In the genomic region with DNA sequence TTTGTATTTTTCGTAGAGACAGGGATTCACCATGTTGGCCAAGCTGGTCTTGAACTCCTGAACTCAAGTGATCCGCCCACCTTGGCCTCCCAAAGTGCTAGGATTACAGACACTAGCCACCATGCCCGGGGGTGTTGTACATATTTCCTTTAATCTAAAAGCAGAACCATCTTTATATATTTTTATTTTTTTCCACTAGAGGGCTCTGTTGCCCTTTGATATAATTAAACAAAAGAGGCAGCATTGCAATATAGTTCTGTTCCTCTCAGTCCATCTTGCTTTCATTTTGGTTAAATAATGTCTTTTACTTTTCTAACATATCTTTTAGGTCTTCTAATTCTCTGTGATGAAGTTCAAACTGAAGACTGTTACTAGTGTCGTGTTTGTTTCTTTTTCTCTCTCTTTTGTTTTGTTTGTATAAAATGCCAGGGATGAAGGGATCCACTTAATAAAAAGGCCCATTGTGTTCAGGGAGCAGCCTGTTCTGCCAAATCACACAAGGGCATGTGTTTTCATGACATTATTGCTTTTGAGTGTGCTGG, we compare ENCODE assay signal across 8 cellular contexts. TPM values are rescaled to one million over a fixed set of nuclear protein-coding genes. Genes with fewer than 3 reads are reported as not detected.
DNase-seq lines count a peak whose midpoint lies in the region; ATAC-seq and TF ChIP-seq lines count a peak whose summit lies in the region.

No MANE protein-coding gene starts in this region.

- no peaks in the 10 kb centered on the region for H3K27me3 ChIP-seq in CD8-positive, alpha-beta T cell (ENCODE audit: insufficient read depth, low read length)
- no peaks in the 10 kb centered on the region for H3K27me3 ChIP-seq in trophoblast cell (ENCODE audit: insufficient read depth, low read length)

- H3K36me3 Mint-ChIP-seq in CD8-positive, alpha-beta T cell: peaks cover 38% of the 10 kb centered on the region
- peaks cover 31% of the 10 kb centered on the region for H3K36me3 Mint-ChIP-seq in activated T-cell treated with anti-CD3 and anti-CD28 coated beads, Interleukin-2, amount 50 U/mL, for 24 hours (ENCODE audit: low read depth)

- intact Hi-C loops in CD8-positive, alpha-beta T cell (cut with DNase I, micrococcal nuclease): loop anchor here (1.0 to 2.0 kb wide), 3 partner anchors 112 to 1478 kb away; a partner anchor contains a TSS

- H3K79me1 ChIP-seq in trophoblast cell (ENCODE audit: low read length): no peaks in the 10 kb centered on the region

- POLR2A ChIA-PET in CD8-positive, alpha-beta T cell (lab: Charles Lee): no interaction called here

- H3K23ac ChIP-seq in trophoblast cell (ENCODE audit: low read length): no peak overlapping the region

- no peaks in the 10 kb centered on the region for H3K79me2 ChIP-seq in trophoblast cell (ENCODE audit: control insufficient read depth, insufficient read depth, low read length, poor library complexity)

- no peak overlapping the region for H4K8ac ChIP-seq in trophoblast cell (ENCODE audit: low read depth, low read length)

- H2BK5ac ChIP-seq in trophoblast cell (ENCODE audit: low read depth, low read length, poor library complexity): no peak overlapping the region

- H3K4ac ChIP-seq in trophoblast cell (ENCODE audit: low read depth, low read length): no peak overlapping the region

- no peak overlapping the region for H3K14ac ChIP-seq in trophoblast cell (ENCODE audit: low read length)

- peak; percentile 49 for ATAC-seq in CD8-positive, alpha-beta T cell
- ATAC-seq in GM18868 (IDR thresholded peaks at IDR 0.05; ENCODE audit: unreplicated experiment) (peak; percentile 92), HG03175 (IDR thresholded peaks at IDR 0.05; ENCODE audit: unreplicated experiment) (peak; percentile 96)

- H3K4me2 ChIP-seq in trophoblast cell (ENCODE audit: low read length): no peak overlapping the region

- H4K91ac ChIP-seq in trophoblast cell (ENCODE audit: low read depth, low read length): no peak overlapping the region

- H3K27ac ChIP-seq in CD8-positive, alpha-beta T cell (ENCODE audit: low read depth, low read length): no peak overlapping the region
- H3K27ac ChIP-seq in trophoblast cell (ENCODE audit: low read depth, low read length): no peak overlapping the region

- no peaks in the 10 kb centered on the region for H3K27me3 Mint-ChIP-seq in CD8-positive, alpha-beta T cell (ENCODE audit: low read depth)
- H3K27me3 Mint-ChIP-seq in activated T-cell treated with anti-CD3 and anti-CD28 coated beads, Interleukin-2, amount 50 U/mL, for 24 hours: no peaks in the 10 kb centered on the region

- no peaks in the 10 kb centered on the region for H3K9me3 ChIP-seq in CD8-positive, alpha-beta T cell (ENCODE audit: low read length)
- no peaks in the 10 kb centered on the region for H3K9me3 ChIP-seq in trophoblast cell (ENCODE audit: insufficient read depth, low read depth, low read length)

- H2BK12ac ChIP-seq in trophoblast cell (ENCODE audit: low read length): no peak overlapping the region

- H3K4me1 Mint-ChIP-seq in CD8-positive, alpha-beta T cell (ENCODE audit: low read depth): peaks cover 3% of the 10 kb centered on the region
- H3K4me1 Mint-ChIP-seq in activated T-cell treated with anti-CD3 and anti-CD28 coated beads, Interleukin-2, amount 50 U/mL, for 24 hours (ENCODE audit: low read depth): peaks cover 7% of the 10 kb centered on the region

- no peaks in the 10 kb centered on the region for H3K36me3 ChIP-seq in CD8-positive, alpha-beta T cell (ENCODE audit: insufficient read depth, low read length)
- peaks cover 0 to 2% of the 10 kb centered on the region in 2 experiments for H3K36me3 ChIP-seq in trophoblast cell (ENCODE audit: control insufficient read depth in 1 of 2, insufficient read depth in 2 of 2, low read length in 2 of 2)

- H3K9me3 Mint-ChIP-seq in CD8-positive, alpha-beta T cell: no peaks in the 10 kb centered on the region
- H3K9me3 Mint-ChIP-seq in activated T-cell treated with anti-CD3 and anti-CD28 coated beads, Interleukin-2, amount 50 U/mL, for 24 hours: no peaks in the 10 kb centered on the region

- no peak overlapping the region for H3K27ac Mint-ChIP-seq in CD8-positive, alpha-beta T cell
- H3K27ac Mint-ChIP-seq in activated T-cell treated with anti-CD3 and anti-CD28 coated beads, Interleukin-2, amount 50 U/mL, for 24 hours: no peak overlapping the region

- H3K18ac ChIP-seq in trophoblast cell (ENCODE audit: low read length): no peak overlapping the region

- CTCF ChIA-PET in CD8-positive, alpha-beta T cell (lab: Charles Lee): interaction anchor here (0.7 to 2.3 kb wide), 8 partner anchors 10 to 1479 kb away, joined by 3 to 9 read pairs (median 4); no protein-coding TSS in a partner anchor

- no peaks in the 10 kb centered on the region for H3K4me1 ChIP-seq in CD8-positive, alpha-beta T cell (ENCODE audit: insufficient read depth, low read length)
- peaks cover 0 to 7% of the 10 kb centered on the region in 2 experiments for H3K4me1 ChIP-seq in trophoblast cell (ENCODE audit: control insufficient read depth in 1 of 2, insufficient read depth in 2 of 2, low read length in 2 of 2)

- H3K9ac ChIP-seq in trophoblast cell (ENCODE audit: low read length): no peak overlapping the region

- no peak overlapping the region for H4K12ac ChIP-seq in trophoblast cell (ENCODE audit: low read depth, low read length)

- WGBS in trophoblast cell (ENCODE audit: extremely low coverage, insufficient coverage, insufficient read length): no CpG with 5 or more reads among the region's 4 CpGs

- no peak overlapping the region for H2BK120ac ChIP-seq in trophoblast cell (ENCODE audit: insufficient read depth, low read length, poor library complexity)

- TF ChIP-seq CTCF in CD8-positive, alpha-beta T cell (IDR thresholded peaks at IDR 0.05): peak; percentile 70

- no peak overlapping the region for H3K4me3 ChIP-seq in CD8-positive, alpha-beta T cell (ENCODE audit: low read depth, low read length)
- no peak overlapping the region for H3K4me3 ChIP-seq in trophoblast cell (ENCODE audit: low read depth, low read length)

- H2AK5ac ChIP-seq in trophoblast cell (ENCODE audit: low read length): no peak overlapping the region

- H3K4me3 Mint-ChIP-seq in CD8-positive, alpha-beta T cell: no peak overlapping the region
- H3K4me3 Mint-ChIP-seq in activated T-cell treated with anti-CD3 and anti-CD28 coated beads, Interleukin-2, amount 50 U/mL, for 24 hours: no peak overlapping the region

- no peak overlapping the region for H2AFZ ChIP-seq in trophoblast cell (ENCODE audit: insufficient read depth, low read length, poor library complexity)

- peak in 1 of 7 experiments; percentile 9 for DNase-seq in CD8-positive, alpha-beta T cell
- DNase-seq in NCI-H2227 treated with DMSO at 0.1 percent for 48 hours (lab: John Stamatoyannopoulos, UW) (peak; percentile 81), germinal center (ENCODE audit: low spot score) (peak; percentile 45), trophoblast cell (peak; percentile 42 to 85)
- peak; percentile 35 for DNase-seq in activated T-cell treated with anti-CD3 and anti-CD28 coated beads, Interleukin-2, amount 50 U/mL, for 24 hours
- no peak for DNase-seq in activated CD4-positive, CD25-positive, alpha-beta regulatory T cell treated with anti-CD3 and anti-CD28 coated beads, Interleukin-2, amount 50 U/mL, for 72 hours

RNA-seq across cellular contexts. Expression of a gene that starts 23.4 kb away (rescaled TPM):
- 10 to 100 TPM; 19.8 to 24.1 TPM for total RNA-seq in CD8-positive, alpha-beta T cell
- 13.8 and 15.6 TPM in 2 replicates for polyA plus RNA-seq in trophoblast cell (2013)
